2 cellular contexts compared by ENCODE assay signal in genomic region chr6:41577865-41578713, GRCh38.
A peak's percentile ranks its signal among the peaks of the same experiment; 100 is the strongest.
TF ChIP-seq lines count a peak whose summit lies in the region.

No MANE protein-coding gene starts in this region.

TF ChIP-seq in K562, 482 proteins besides CTCF, POLR2A, EP300 and RAD21 (continued from another document and continues in another):
- TF ChIP-seq PRDM10 (IDR thresholded peaks at IDR 0.05; ENCODE audit: partially characterized antibody) (no peak), CUX1 (CRISPR knock-in tag; IDR thresholded peaks at IDR 0.05) (no peak), GATA2 (CRISPR knock-in tag; IDR thresholded peaks at IDR 0.05) (no peak), BACH1 (tag; IDR thresholded peaks at IDR 0.05) (no peak), NRF1 (conservative IDR thresholded peaks at IDR 0.05 in 1 of 2, IDR thresholded peaks at IDR 0.05 in 1 of 2) (0 out of 4 replicates have a peak, but pooled peaks of 1 of the 2 experiments have one; percentile 14), DNMT1 (IDR thresholded peaks at IDR 0.05) (no peak), SETDB1 (IDR thresholded peaks at IDR 0.05; ENCODE audit: low read length) (no peak), EHMT2 (IDR thresholded peaks at IDR 0.05) (no peak), BRF1 (IDR thresholded peaks at IDR 0.05; ENCODE audit: borderline replicate concordance, extremely low read depth, insufficient read length) (no peak), ZNF57 (CRISPR knock-in tag; IDR thresholded peaks at IDR 0.05) (no peak), HIVEP1 (CRISPR knock-in tag; IDR thresholded peaks at IDR 0.05) (no peak), MCM3 (IDR thresholded peaks at IDR 0.05) (no peak), RBM25 (IDR thresholded peaks at IDR 0.05; ENCODE audit: low read depth, low read length, severe bottlenecking) (no peak), KLF16 (IDR thresholded peaks at IDR 0.05) (no peak), CEBPB (tag; IDR thresholded peaks at IDR 0.05) (no peak)
- TF ChIP-seq, protein P1, sequence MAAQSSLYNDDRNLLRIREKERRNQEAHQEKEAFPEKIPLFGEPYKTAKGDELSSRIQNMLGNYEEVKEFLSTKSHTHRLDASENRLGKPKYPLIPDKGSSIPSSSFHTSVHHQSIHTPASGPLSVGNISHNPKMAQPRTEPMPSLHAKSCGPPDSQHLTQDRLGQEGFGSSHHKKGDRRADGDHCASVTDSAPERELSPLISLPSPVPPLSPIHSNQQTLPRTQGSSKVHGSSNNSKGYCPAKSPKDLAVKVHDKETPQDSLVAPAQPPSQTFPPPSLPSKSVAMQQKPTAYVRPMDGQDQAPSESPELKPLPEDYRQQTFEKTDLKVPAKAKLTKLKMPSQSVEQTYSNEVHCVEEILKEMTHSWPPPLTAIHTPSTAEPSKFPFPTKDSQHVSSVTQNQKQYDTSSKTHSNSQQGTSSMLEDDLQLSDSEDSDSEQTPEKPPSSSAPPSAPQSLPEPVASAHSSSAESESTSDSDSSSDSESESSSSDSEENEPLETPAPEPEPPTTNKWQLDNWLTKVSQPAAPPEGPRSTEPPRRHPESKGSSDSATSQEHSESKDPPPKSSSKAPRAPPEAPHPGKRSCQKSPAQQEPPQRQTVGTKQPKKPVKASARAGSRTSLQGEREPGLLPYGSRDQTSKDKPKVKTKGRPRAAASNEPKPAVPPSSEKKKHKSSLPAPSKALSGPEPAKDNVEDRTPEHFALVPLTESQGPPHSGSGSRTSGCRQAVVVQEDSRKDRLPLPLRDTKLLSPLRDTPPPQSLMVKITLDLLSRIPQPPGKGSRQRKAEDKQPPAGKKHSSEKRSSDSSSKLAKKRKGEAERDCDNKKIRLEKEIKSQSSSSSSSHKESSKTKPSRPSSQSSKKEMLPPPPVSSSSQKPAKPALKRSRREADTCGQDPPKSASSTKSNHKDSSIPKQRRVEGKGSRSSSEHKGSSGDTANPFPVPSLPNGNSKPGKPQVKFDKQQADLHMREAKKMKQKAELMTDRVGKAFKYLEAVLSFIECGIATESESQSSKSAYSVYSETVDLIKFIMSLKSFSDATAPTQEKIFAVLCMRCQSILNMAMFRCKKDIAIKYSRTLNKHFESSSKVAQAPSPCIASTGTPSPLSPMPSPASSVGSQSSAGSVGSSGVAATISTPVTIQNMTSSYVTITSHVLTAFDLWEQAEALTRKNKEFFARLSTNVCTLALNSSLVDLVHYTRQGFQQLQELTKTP (IDR thresholded peaks at IDR 0.05; ENCODE audit: low read depth in 1 of 2, partially characterized antibody in 2 of 2): peak in 1 of 2 experiments; percentile 29

TF ChIP-seq in HepG2, 621 proteins besides CTCF, POLR2A, EP300 and RAD21 (continued from another document and continues in another):
- TF ChIP-seq AKNA (CRISPR knock-in tag; IDR thresholded peaks at IDR 0.05; ENCODE audit: borderline replicate concordance) (0 out of 2 replicates have a peak, but pooled peaks have one; percentile 22), TFDP2 (CRISPR knock-in tag; IDR thresholded peaks at IDR 0.05) (0 out of 2 replicates have a peak, but pooled peaks have one; percentile 31), ZNF850 (CRISPR knock-in tag; conservative IDR thresholded peaks at IDR 0.05) (no peak), CSRNP1 (CRISPR knock-in tag; IDR thresholded peaks at IDR 0.05) (no peak), ZNF281 (CRISPR knock-in tag; IDR thresholded peaks at IDR 0.05; ENCODE audit: borderline replicate concordance) (peak; percentile 96), CREB1 (IDR thresholded peaks at IDR 0.05) (peak; percentile 92), CREB1 (CRISPR knock-in tag; IDR thresholded peaks at IDR 0.05) (peak; percentile 93), SP140L (CRISPR knock-in tag; IDR thresholded peaks at IDR 0.05; ENCODE audit: borderline replicate concordance) (no peak), ZNF280D (CRISPR knock-in tag; IDR thresholded peaks at IDR 0.05) (peak; percentile 75), ZBTB26 (CRISPR knock-in tag; IDR thresholded peaks at IDR 0.05; ENCODE audit: borderline replicate concordance) (peak; percentile 7; the same call in 1 of the 2 replicates), TEAD3 (CRISPR knock-in tag; optimal IDR thresholded peaks at IDR 0.05; ENCODE audit: borderline replicate concordance) (peak; percentile 73)
- TF ChIP-seq, protein P2, sequence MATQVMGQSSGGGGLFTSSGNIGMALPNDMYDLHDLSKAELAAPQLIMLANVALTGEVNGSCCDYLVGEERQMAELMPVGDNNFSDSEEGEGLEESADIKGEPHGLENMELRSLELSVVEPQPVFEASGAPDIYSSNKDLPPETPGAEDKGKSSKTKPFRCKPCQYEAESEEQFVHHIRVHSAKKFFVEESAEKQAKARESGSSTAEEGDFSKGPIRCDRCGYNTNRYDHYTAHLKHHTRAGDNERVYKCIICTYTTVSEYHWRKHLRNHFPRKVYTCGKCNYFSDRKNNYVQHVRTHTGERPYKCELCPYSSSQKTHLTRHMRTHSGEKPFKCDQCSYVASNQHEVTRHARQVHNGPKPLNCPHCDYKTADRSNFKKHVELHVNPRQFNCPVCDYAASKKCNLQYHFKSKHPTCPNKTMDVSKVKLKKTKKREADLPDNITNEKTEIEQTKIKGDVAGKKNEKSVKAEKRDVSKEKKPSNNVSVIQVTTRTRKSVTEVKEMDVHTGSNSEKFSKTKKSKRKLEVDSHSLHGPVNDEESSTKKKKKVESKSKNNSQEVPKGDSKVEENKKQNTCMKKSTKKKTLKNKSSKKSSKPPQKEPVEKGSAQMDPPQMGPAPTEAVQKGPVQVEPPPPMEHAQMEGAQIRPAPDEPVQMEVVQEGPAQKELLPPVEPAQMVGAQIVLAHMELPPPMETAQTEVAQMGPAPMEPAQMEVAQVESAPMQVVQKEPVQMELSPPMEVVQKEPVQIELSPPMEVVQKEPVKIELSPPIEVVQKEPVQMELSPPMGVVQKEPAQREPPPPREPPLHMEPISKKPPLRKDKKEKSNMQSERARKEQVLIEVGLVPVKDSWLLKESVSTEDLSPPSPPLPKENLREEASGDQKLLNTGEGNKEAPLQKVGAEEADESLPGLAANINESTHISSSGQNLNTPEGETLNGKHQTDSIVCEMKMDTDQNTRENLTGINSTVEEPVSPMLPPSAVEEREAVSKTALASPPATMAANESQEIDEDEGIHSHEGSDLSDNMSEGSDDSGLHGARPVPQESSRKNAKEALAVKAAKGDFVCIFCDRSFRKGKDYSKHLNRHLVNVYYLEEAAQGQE (IDR thresholded peaks at IDR 0.05; ENCODE audit: borderline replicate concordance in 1 of 2, low read depth in 1 of 2, low read length in 2 of 2): no peak
